Comparison of ENCODE assay signal across 29 cellular contexts in the genomic region with DNA sequence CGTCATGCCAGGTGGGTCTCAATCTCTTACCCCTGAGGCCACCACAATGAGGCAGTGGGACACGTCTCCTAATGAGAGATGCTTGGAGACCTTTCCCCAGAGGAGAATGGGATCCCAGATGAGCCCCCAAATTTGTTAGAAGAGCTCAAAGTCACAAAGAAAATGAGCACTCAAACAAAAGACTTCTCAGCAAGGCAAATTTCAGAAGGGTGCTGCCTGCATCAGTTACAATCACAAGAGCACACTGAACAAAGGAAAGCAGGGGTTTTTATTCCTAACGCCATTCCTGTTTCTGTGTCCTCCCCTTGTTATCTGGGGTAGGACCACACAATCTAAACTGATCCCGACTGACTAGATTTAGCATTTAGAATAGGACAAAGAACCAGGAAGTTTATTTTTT.
"Had no signal": no experiment of that assay in that cellular context is flagged by ENCODE, and none has a peak within 500 bp of the region (broad histone marks: within the 10 kb centered on the region; RNA-seq: fewer than 3 reads in every experiment).

No MANE protein-coding gene starts in this region.

- H3K4me3 ChIP-seq: colonic mucosa, esophagus squamous epithelium, heart right ventricle, lower lobe of right lung, ovary, psoas muscle, skin epidermis, spleen, testis, tibial artery, upper lobe of left lung had no signal

- H3K27ac ChIP-seq: colonic mucosa, esophagus squamous epithelium, heart right ventricle, lower lobe of right lung, ovary, psoas muscle, skin epidermis, spleen, testis, tibial artery, upper lobe of left lung had no signal

- H3K27me3 ChIP-seq: colonic mucosa, esophagus squamous epithelium, heart right ventricle, ovary, spleen, testis, tibial artery, upper lobe of left lung had no signal

- H3K36me3 ChIP-seq: colonic mucosa, lower lobe of right lung, ovary had no signal

- H3K9me3 ChIP-seq: colonic mucosa, testis had no signal

- DNase-seq: colonic mucosa; effector CD8-positive, alpha-beta T cell; esophagus squamous epithelium; foreskin melanocyte; glutamatergic neuron; heart right ventricle; hippocampal formation; left colon; left ventricle myocardium superior; lower lobe of right lung; naive thymus-derived CD8-positive, alpha-beta T cell; nephron progenitor cell; occipital lobe; ovary; posterior cingulate gyrus; psoas muscle; right cardiac atrium; spleen; stimulated activated CD4-positive, alpha-beta T cell treated with anti-CD3 and anti-CD28 coated beads, Interleukin-4, amount 100 ng/mL, for 4 hours; stimulated activated naive CD8-positive, alpha-beta T cell treated with anti-CD3 and anti-CD28 coated beads, Interleukin-15, Interleukin-2, amounts not matched to agents 100 U/mL and 50 U/mL, for 24 hours; substantia nigra; testis; tibial artery; upper lobe of left lung had no signal

- H3K4me1 Mint-ChIP-seq: nephron progenitor cell had no signal

- FAIRE-seq: islet of Langerhans, urothelium cell line had no signal

- H3K27me3 Mint-ChIP-seq: dendritic cell treated with granulocyte-macrophage colony-stimulating factor and Interleukin-4, amounts not matched to agents 40 ng/mL and 50 ng/mL, for 4 days; naive thymus-derived CD8-positive, alpha-beta T cell; stimulated activated memory B cell treated with anti-CD40 and anti-IgM and Interleukin-4, amounts not matched to agents 10 μg/mL and 1 μg/mL and 100 μg/mL, for 72 hours had no signal

- ATAC-seq: heart right ventricle; left colon; left ventricle myocardium superior; lower lobe of right lung; naive thymus-derived CD8-positive, alpha-beta T cell; psoas muscle; right cardiac atrium; stimulated activated memory B cell treated with anti-CD40 and anti-IgM and Interleukin-4, amounts not matched to agents 10 μg/mL and 1 μg/mL and 100 μg/mL, for 72 hours; stimulated activated naive CD8-positive, alpha-beta T cell treated with anti-CD3 and anti-CD28 coated beads, Interleukin-15, Interleukin-2, amounts not matched to agents 100 U/mL and 50 U/mL, for 24 hours had no signal

- H3K4me3 Mint-ChIP-seq: dendritic cell treated with granulocyte-macrophage colony-stimulating factor and Interleukin-4, amounts not matched to agents 40 ng/mL and 50 ng/mL, for 4 days; nephron progenitor cell; stimulated activated memory B cell treated with anti-CD40 and anti-IgM and Interleukin-4, amounts not matched to agents 10 μg/mL and 1 μg/mL and 100 μg/mL, for 72 hours had no signal

- H3K4me1 ChIP-seq: colonic mucosa, esophagus squamous epithelium, heart right ventricle, lower lobe of right lung, psoas muscle, testis, tibial artery, upper lobe of left lung had no signal

- H3K27ac Mint-ChIP-seq: dendritic cell treated with granulocyte-macrophage colony-stimulating factor and Interleukin-4, amounts not matched to agents 40 ng/mL and 50 ng/mL, for 4 days; nephron progenitor cell; stimulated activated memory B cell treated with anti-CD40 and anti-IgM and Interleukin-4, amounts not matched to agents 10 μg/mL and 1 μg/mL and 100 μg/mL, for 72 hours had no signal
